Comparison of ENCODE assay signal across 14 cellular contexts in the genomic region with DNA sequence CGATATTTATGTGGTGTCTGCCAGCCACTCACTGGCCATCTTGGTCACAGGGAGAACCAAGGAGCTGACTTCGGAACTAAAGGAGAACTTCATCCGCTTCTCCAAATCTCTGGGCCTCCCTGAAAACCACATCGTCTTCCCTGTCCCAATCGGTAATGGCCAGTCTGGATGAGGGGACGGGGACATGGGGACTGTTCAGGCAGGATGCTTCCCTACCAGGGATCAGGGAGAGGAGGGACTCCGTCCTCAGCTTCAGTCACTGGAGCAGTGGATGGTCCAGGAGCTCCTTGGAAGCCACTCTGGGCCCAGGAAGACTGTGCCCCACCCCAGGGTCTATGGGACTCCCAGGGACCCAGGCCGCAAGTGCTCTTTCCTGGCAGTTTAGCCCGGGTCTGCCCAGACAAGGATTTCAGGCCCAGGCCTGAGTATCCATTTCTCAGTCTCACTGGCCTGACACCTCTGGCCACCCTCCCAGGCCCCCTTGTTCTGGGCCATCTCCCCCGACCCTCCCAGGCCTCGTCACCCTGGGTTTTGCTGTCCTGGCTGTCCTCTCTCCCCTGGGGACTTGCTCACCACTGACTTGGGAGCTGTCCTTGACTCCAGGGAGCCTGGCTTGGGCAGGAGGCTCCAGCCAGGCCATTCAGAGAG. TPM values are rescaled to one million over a fixed set of nuclear protein-coding genes. Genes with fewer than 3 reads are reported as not detected.
"Had no signal": no experiment of that assay in that cellular context is flagged by ENCODE, and none has a peak within 500 bp of the region (broad histone marks: within the 10 kb centered on the region; RNA-seq: fewer than 3 reads in every experiment).

No MANE protein-coding gene starts in this region.

- H3K4me3 ChIP-seq: gastroesophageal sphincter, heart right ventricle had no signal

- H3K27me3 Mint-ChIP-seq: naive thymus-derived CD8-positive, alpha-beta T cell had no signal

- ATAC-seq: gastroesophageal sphincter; heart right ventricle; left lobe of liver; naive thymus-derived CD8-positive, alpha-beta T cell had no signal

- H3K27me3 ChIP-seq: gastroesophageal sphincter, heart right ventricle had no signal

- H3K9me3 ChIP-seq: gastroesophageal sphincter, heart right ventricle had no signal

- H3K27ac Mint-ChIP-seq: activated naive CD4-positive, alpha-beta T cell treated with anti-CD3 and anti-CD28 coated beads, Interleukin-2, amount 10 ng/mL, durations not matched to agents 7 days and 5 days had no signal

- DNase-seq: activated CD4-positive, CD25-positive, alpha-beta regulatory T cell treated with anti-CD3 and anti-CD28 coated beads, Interleukin-2, amount 50 U/mL, for 72 hours; activated naive CD4-positive, alpha-beta T cell treated with anti-CD3 and anti-CD28 coated beads, Interleukin-2, amount 10 ng/mL, durations not matched to agents 7 days and 5 days; activated T-cell treated with anti-CD3 and anti-CD28 coated beads for 4 hours; naive thymus-derived CD8-positive, alpha-beta T cell; stimulated activated CD4-positive, alpha-beta T cell treated with anti-CD3 and anti-CD28 coated beads, Interleukin-12 subunit alpha, Interleukin-12 subunit beta, amount 100 ng/mL, for 4 hours; stimulated activated CD4-positive, alpha-beta T cell treated with anti-CD3 and anti-CD28 coated beads, Interleukin-2, amount 100 ng/mL, for 24 hours had no signal

- H3K36me3 ChIP-seq: gastroesophageal sphincter, heart right ventricle had no signal

- H3K36me3 Mint-ChIP-seq: activated naive CD4-positive, alpha-beta T cell treated with anti-CD3 and anti-CD28 coated beads, Interleukin-2, amount 10 ng/mL, durations not matched to agents 7 days and 5 days; naive thymus-derived CD8-positive, alpha-beta T cell had no signal

- H3K4me3 Mint-ChIP-seq: activated naive CD4-positive, alpha-beta T cell treated with anti-CD3 and anti-CD28 coated beads, Interleukin-2, amount 10 ng/mL, durations not matched to agents 7 days and 5 days; naive thymus-derived CD8-positive, alpha-beta T cell had no signal

- H3K27ac ChIP-seq: gastroesophageal sphincter, heart right ventricle had no signal

- H3K4me1 Mint-ChIP-seq: activated naive CD4-positive, alpha-beta T cell treated with anti-CD3 and anti-CD28 coated beads, Interleukin-2, amount 10 ng/mL, durations not matched to agents 7 days and 5 days had no signal

- H3K9me3 Mint-ChIP-seq: activated naive CD4-positive, alpha-beta T cell treated with anti-CD3 and anti-CD28 coated beads, Interleukin-2, amount 10 ng/mL, durations not matched to agents 7 days and 5 days; naive thymus-derived CD8-positive, alpha-beta T cell had no signal

RNA-seq across cellular contexts. Expression of a gene that starts 3.0 kb away (rescaled TPM):
- total RNA-seq: activated CD8-positive, alpha-beta memory T cell treated with anti-CD3 and anti-CD28 coated beads for 36 hours; astrocyte; dermis microvascular lymphatic vessel endothelial cell; naive thymus-derived CD8-positive, alpha-beta T cell; osteocyte; T-helper 1 cell treated with Interleukin-12 subunit alpha and Interleukin-12 subunit beta and Interleukin-4 antibody, amounts not matched to agents 30 ng/mL and 1 ng/mL, for 36 hours had no signal
